ENCODE assay signal across 1 cellular context in the genomic region with DNA sequence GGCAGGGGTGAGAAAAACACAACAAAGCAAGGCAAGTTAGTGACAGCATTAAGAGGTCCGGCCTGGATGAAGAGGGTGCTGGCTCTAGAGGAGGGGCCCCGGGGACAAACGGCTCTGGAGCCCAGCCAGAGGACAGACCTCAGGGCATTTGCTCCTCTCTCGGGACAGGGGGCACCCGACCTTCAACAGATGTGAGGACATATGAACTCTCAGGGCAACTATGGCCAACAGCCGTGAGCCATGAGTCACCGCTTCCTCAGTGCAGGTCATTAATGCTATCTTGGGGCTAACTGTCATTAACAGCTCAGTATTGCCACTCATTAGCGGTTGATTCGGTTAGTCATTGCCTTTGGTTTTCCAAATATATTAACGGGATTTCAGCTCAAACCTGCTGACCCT.
A peak's percentile ranks its signal among the peaks of the same experiment; 100 is the strongest.
TF ChIP-seq lines count a peak whose summit lies in the region.

No MANE protein-coding gene starts in this region.

TF ChIP-seq in K562, 482 proteins besides CTCF, POLR2A, EP300 and RAD21:
- TF ChIP-seq CTBP1 (IDR thresholded peaks at IDR 0.05; ENCODE audit: borderline replicate concordance), result no peak
- TF ChIP-seq FOSL1 (tag; conservative IDR thresholded peaks at IDR 0.05), result peak; percentile 85
- TF ChIP-seq SMARCE1 (IDR thresholded peaks at IDR 0.05), result 0 out of 2 replicates have a peak, but pooled peaks have one; percentile 34
- TF ChIP-seq DACH1 (IDR thresholded peaks at IDR 0.05; ENCODE audit: partially characterized antibody), result peak; percentile 87
- TF ChIP-seq JUN (IDR thresholded peaks at IDR 0.05; ENCODE audit: borderline replicate concordance, low read depth, low read length), result peak; percentile 60; the same call in 1 of the 2 replicates
- TF ChIP-seq JUN (CRISPR knock-in tag; IDR thresholded peaks at IDR 0.05; ENCODE audit: borderline replicate concordance), result no peak
- 0 out of 2 replicates have a peak, but pooled peaks have one; percentile 23 for TF ChIP-seq NFIC (IDR thresholded peaks at IDR 0.05)
- no peak for TF ChIP-seq DLX4 (CRISPR knock-in tag; IDR thresholded peaks at IDR 0.05)
- peak; percentile 25; the same call in 1 of the 2 replicates for TF ChIP-seq CBFA2T3 (IDR thresholded peaks at IDR 0.05)
- peak; percentile 73 for TF ChIP-seq JUND (IDR thresholded peaks at IDR 0.05; ENCODE audit: borderline replicate concordance, low read depth, low read length)
- TF ChIP-seq JUND (tag; IDR thresholded peaks at IDR 0.05; ENCODE audit: borderline replicate concordance, low read depth, low read length), result 0 out of 3 replicates have a peak, but pooled peaks have one; percentile 43
- TF ChIP-seq ARID1B (IDR thresholded peaks at IDR 0.05), result 0 out of 2 replicates have a peak, but pooled peaks have one; percentile 30
- peak; percentile 62 to 73; a peak in 3 of 4 replicates for TF ChIP-seq KDM1A (IDR thresholded peaks at IDR 0.05)
- peak; percentile 80 for TF ChIP-seq ATF3 (IDR thresholded peaks at IDR 0.05)
- TF ChIP-seq ATF3 (CRISPR knock-in tag; conservative IDR thresholded peaks at IDR 0.05), result no peak
- no peak for TF ChIP-seq SMARCA4 (IDR thresholded peaks at IDR 0.05)
